Comparison of ENCODE assay signal across 11 cellular contexts in the genomic region with DNA sequence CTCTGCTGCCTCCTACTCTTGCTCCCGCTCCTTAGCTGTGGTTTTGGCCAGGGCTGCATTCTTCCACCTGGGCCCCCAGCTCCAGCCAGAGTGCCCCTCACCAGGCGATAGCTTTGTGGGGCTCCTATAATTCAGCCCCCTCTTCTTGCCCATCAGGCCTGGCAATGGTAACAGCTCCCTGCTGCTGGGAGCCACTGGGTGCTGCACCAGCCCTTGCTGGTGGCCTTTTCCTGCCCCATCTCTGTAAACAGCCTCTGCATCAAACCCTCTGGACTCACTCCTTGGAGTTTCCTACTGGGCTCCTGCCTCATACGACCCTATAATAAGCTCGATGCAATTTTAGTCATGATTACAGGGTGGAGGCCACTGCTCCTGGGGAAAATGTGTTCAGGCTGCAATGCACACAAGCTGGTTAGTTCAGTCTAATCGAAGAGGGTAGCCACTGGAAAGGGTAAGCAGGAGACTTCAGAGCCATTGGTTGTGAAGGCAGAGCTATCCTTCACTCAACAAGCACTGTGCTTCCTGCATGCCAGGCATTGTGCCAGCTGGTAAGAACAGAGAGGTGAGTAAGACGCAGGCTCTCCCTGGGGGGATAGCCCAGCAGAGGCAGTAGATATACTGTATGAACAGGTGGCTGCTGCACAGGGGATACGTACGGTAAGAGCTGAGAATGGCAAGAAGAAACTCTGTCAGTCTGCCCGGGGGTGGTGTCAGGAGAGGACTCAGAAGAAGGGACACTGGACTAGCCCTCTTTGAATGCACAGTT. TPM values are rescaled to one million over a fixed set of nuclear protein-coding genes. Genes with fewer than 3 reads are reported as not detected.
DNase-seq lines count a peak whose midpoint lies in the region; ATAC-seq and TF ChIP-seq lines count a peak whose summit lies in the region.
"Had no signal": no experiment of that assay in that cellular context is flagged by ENCODE, and none has a peak within 500 bp of the region (broad histone marks: within the 10 kb centered on the region; RNA-seq: fewer than 3 reads in every experiment).

No MANE protein-coding gene starts in this region.

- H3K27me3 ChIP-seq in RWPE2 (ENCODE audit: insufficient read depth, poor library complexity, severe bottlenecking): no peaks in the 10 kb centered on the region

- no peak overlapping the region for H3K27ac ChIP-seq in RWPE2 (ENCODE audit: poor library complexity, severe bottlenecking)
- peak overlapping the region; percentile 100 for H3K27ac ChIP-seq in substantia nigra (ENCODE audit: low read depth, low read length, poor library complexity, severe bottlenecking)

- no peak for TF ChIP-seq CTCF in RWPE2 (IDR thresholded peaks at IDR 0.05; ENCODE audit: poor library complexity, severe bottlenecking)
- TF ChIP-seq CTCF in fibroblast of the aortic adventitia (IDR thresholded peaks at IDR 0.05; ENCODE audit: insufficient read depth, low read length): no peak

- DNase-seq in HT1080 (ENCODE audit: low read depth): peak; percentile 47
- DNase-seq in RWPE2 (ENCODE audit: low spot score): peak; percentile 87
- DNase-seq in fibroblast of the aortic adventitia (ENCODE audit: low read depth): peak; percentile 25
- DNase-seq in substantia nigra (lab: John Stamatoyannopoulos, UW): no peak
- no peak for DNase-seq in epidermal melanocyte (ENCODE audit: insufficient read length, low spot score)
- DNase-seq: activated CD4-positive, alpha-beta T cell treated with anti-CD3 and anti-CD28 coated beads for 4 hours; GDM1; H9; NCI-H1092 had no signal

- peaks cover 15% of the 10 kb centered on the region for H3K4me1 ChIP-seq in RWPE2 (ENCODE audit: insufficient read depth, poor library complexity, severe bottlenecking)

- peak; percentile 90 for ATAC-seq in RWPE2 (ENCODE audit: low read depth)
- ATAC-seq in GM21528 (IDR thresholded peaks at IDR 0.05; ENCODE audit: low FRiP score, unreplicated experiment): no peak
- no peak for ATAC-seq in HG03571 (IDR thresholded peaks at IDR 0.05; ENCODE audit: unreplicated experiment)

- no peaks in the 10 kb centered on the region for H3K36me3 ChIP-seq in RWPE2 (ENCODE audit: low read depth)

- no peaks in the 10 kb centered on the region for H3K9me3 ChIP-seq in RWPE2 (ENCODE audit: severe bottlenecking)

- H3K4me3 ChIP-seq in RWPE2 (ENCODE audit: severe bottlenecking): no peak overlapping the region
- H3K4me3 ChIP-seq in fibroblast of the aortic adventitia (ENCODE audit: low read depth, low read length): no peak overlapping the region

RNA-seq across cellular contexts. Expression of a gene that starts 24.7 kb away (rescaled TPM):
- total RNA-seq in HT1080 (2014; rRNA removed; shearing (Covaris generic)): 3.8 and 4.2 TPM in 2 replicates
- 9.8 and 11.2 TPM in 2 replicates for polyA plus RNA-seq in HT1080 (2015; cell fraction: cytosol; rRNA removed)
- polyA plus RNA-seq in HT1080 (2015; cell fraction: nucleus; rRNA removed): 28.9 and 37.3 TPM in 2 replicates
- 0.36 and 1.8 TPM in 2 replicates for total RNA-seq in fibroblast of the aortic adventitia (ENCODE audit: low replicate concordance)

Comparison
In these comparisons a context has a peak if more than half of its experiments do, and no peak if none do; other contexts are left out.
1. DNase-seq: peak in HT1080 (single experiment), RWPE2 (single experiment) and fibroblast of the aortic adventitia (single experiment); none in substantia nigra (0 of 49) and epidermal melanocyte (single experiment).